In genomic region chr11:67303132-67303988, GRCh38 we compare ENCODE assay signal across 8 cellular contexts. TPM values are rescaled to one million over a fixed set of nuclear protein-coding genes. Genes with fewer than 3 reads are reported as not detected.
DNase-seq lines count a peak whose midpoint lies in the region; ATAC-seq, FAIRE-seq and TF ChIP-seq lines count a peak whose summit lies in the region.

Gene SSH3, plus strand, starts transcription at chr11:67303530. Its CDS starts 96 bp downstream, at chr11:67303626.

- H3K27me3 Mint-ChIP-seq in activated naive CD4-positive, alpha-beta T cell treated with anti-CD3 and anti-CD28 coated beads, Interleukin-2, amount 50 U/mL, for 24 hours: no peaks in the 10 kb centered on the region
- no peaks in the 10 kb centered on the region for H3K27me3 Mint-ChIP-seq in naive thymus-derived CD4-positive, alpha-beta T cell

- DNase-seq in stimulated activated CD4-positive, alpha-beta T cell treated with anti-CD3 and anti-CD28 coated beads, Interleukin-12 subunit alpha, Interleukin-12 subunit beta, amount 100 ng/mL, for 4 hours: peak; percentile 37
- no peak for DNase-seq in stimulated activated CD4-positive, alpha-beta T cell treated with anti-CD3 and anti-CD28 coated beads, Interleukin-1b, Interleukin-23, amount 100 ng/mL, for 48 hours
- DNase-seq in NCI-H748 treated with DMSO at 0.1 percent for 48 hours (lab: John Stamatoyannopoulos, UW) (peak; percentile 41), foreskin keratinocyte (peak in 1 of 2 donors; percentile 50), urothelium cell line (ENCODE audit: low spot score) (peak; percentile 89), NCI-H1694 (lab: John Stamatoyannopoulos, UW) (no peak)
- DNase-seq in naive thymus-derived CD4-positive, alpha-beta T cell: peak in 6 of 9 donors; percentile 17 to 63 (median 24)

- H3K27me3 ChIP-seq in foreskin keratinocyte: no peaks in the 10 kb centered on the region
- H3K27me3 ChIP-seq in naive thymus-derived CD4-positive, alpha-beta T cell (ENCODE audit: control insufficient read depth in 2 of 2, insufficient read depth in 2 of 2, low read length in 2 of 2): no peaks in the 10 kb centered on the region

- peaks cover 0 to 35% (median 13%) of the 10 kb centered on the region in 3 experiments for H3K36me3 ChIP-seq in naive thymus-derived CD4-positive, alpha-beta T cell (ENCODE audit: control insufficient read depth in 2 of 3, insufficient read depth in 3 of 3, low read length in 3 of 3)

- no peaks in the 10 kb centered on the region for H3K9me3 Mint-ChIP-seq in activated naive CD4-positive, alpha-beta T cell treated with anti-CD3 and anti-CD28 coated beads, Interleukin-2, amount 50 U/mL, for 24 hours
- H3K9me3 Mint-ChIP-seq in naive thymus-derived CD4-positive, alpha-beta T cell: no peaks in the 10 kb centered on the region

- CTCF ChIA-PET in naive thymus-derived CD4-positive, alpha-beta T cell (lab: Charles Lee): interaction anchor here (1.4 to 2.0 kb wide), 4 partner anchors 14 to 64 kb away, joined by 4 to 6 read pairs (median 5); no protein-coding TSS in a partner anchor

- H3K4me1 ChIP-seq in foreskin keratinocyte: no peaks in the 10 kb centered on the region
- peaks cover 6 to 9% of the 10 kb centered on the region in 2 donors for H3K4me1 ChIP-seq in naive thymus-derived CD4-positive, alpha-beta T cell (ENCODE audit: control insufficient read depth in 2 of 2, insufficient read depth in 2 of 2, low read length in 2 of 2)

- POLR2A ChIA-PET in naive thymus-derived CD4-positive, alpha-beta T cell (lab: Charles Lee): interaction anchor here (0.5 to 10.1 kb wide), 15 partner anchors 8 to 79 kb away, joined by 3 to 124 read pairs (median 5); partner anchors contain the start of genes ANKRD13D and POLD4

- H3K27ac ChIP-seq in foreskin keratinocyte: peak within 1 kb of the TSS; percentile 32
- H3K27ac ChIP-seq in naive thymus-derived CD4-positive, alpha-beta T cell (ENCODE audit: low read depth, low read length): peak within 1 kb of the TSS; percentile 76

- H3K36me3 Mint-ChIP-seq in activated naive CD4-positive, alpha-beta T cell treated with anti-CD3 and anti-CD28 coated beads, Interleukin-2, amount 50 U/mL, for 24 hours: peaks cover 2% of the 10 kb centered on the region
- peaks cover 0 to 12% (median 4%) of the 10 kb centered on the region in 5 donors for H3K36me3 Mint-ChIP-seq in naive thymus-derived CD4-positive, alpha-beta T cell

- no peak for FAIRE-seq in urothelium cell line (lab: Jason Lieb, UNC)

- H3K4me3 Mint-ChIP-seq in activated naive CD4-positive, alpha-beta T cell treated with anti-CD3 and anti-CD28 coated beads, Interleukin-2, amount 50 U/mL, for 24 hours: peak within 1 kb of the TSS; percentile 63
- H3K4me3 Mint-ChIP-seq in naive thymus-derived CD4-positive, alpha-beta T cell: peak within 1 kb of the TSS; percentile 25 to 79 (median 68)

- H3K9me3 ChIP-seq in naive thymus-derived CD4-positive, alpha-beta T cell (ENCODE audit: control insufficient read depth in 2 of 3, low read length in 3 of 3): no peaks in the 10 kb centered on the region

- peak within 1 kb of the TSS; percentile 61 for H3K4me3 ChIP-seq in naive thymus-derived CD4-positive, alpha-beta T cell (ENCODE audit: low read length)

- peak within 1 kb of the TSS; percentile 65 for H3K27ac Mint-ChIP-seq in activated naive CD4-positive, alpha-beta T cell treated with anti-CD3 and anti-CD28 coated beads, Interleukin-2, amount 50 U/mL, for 24 hours
- peak within 1 kb of the TSS in 6 of 9 donors; percentile 17 to 74 (median 55) for H3K27ac Mint-ChIP-seq in naive thymus-derived CD4-positive, alpha-beta T cell

- intact Hi-C loops in naive thymus-derived CD4-positive, alpha-beta T cell (cut with micrococcal nuclease): loop anchor here in 1 of 2 donors (1.0 kb wide), 2 partner anchors 14 kb away; partner anchors contain the start of gene ANKRD13D

- H3K4me1 Mint-ChIP-seq in activated naive CD4-positive, alpha-beta T cell treated with anti-CD3 and anti-CD28 coated beads, Interleukin-2, amount 50 U/mL, for 24 hours: peaks cover 9% of the 10 kb centered on the region
- peaks cover 0 to 17% (median 11%) of the 10 kb centered on the region in 7 donors for H3K4me1 Mint-ChIP-seq in naive thymus-derived CD4-positive, alpha-beta T cell

- TF ChIP-seq CTCF in foreskin keratinocyte (conservative IDR thresholded peaks at IDR 0.05): no peak

- peak; percentile 41 for ATAC-seq in foreskin keratinocyte
- peak; percentile 80 for ATAC-seq in naive thymus-derived CD4-positive, alpha-beta T cell

RNA-seq across cellular contexts. Expression of gene SSH3, which starts in this region (rescaled TPM):
- 27.7 and 31.0 TPM in 2 replicates for total RNA-seq in foreskin keratinocyte
- polyA plus RNA-seq in foreskin keratinocyte: 27.8 and 30.2 TPM in 2 replicates
- total RNA-seq in naive thymus-derived CD4-positive, alpha-beta T cell: 10 to 100 TPM in 4 of 5 experiments, 1 to 10 TPM in 1; 8.8 to 23.8 (median 15.0) TPM
- 1 to 10 TPM; 1.1 to 4.9 TPM for polyA plus RNA-seq in naive thymus-derived CD4-positive, alpha-beta T cell

Comparison
In these comparisons a context has a peak if more than half of its experiments do, and no peak if none do; other contexts are left out.
1. DNase-seq: peak in stimulated activated CD4-positive, alpha-beta T cell treated with anti-CD3 and anti-CD28 coated beads, Interleukin-12 subunit alpha, Interleukin-12 subunit beta, amount 100 ng/mL, for 4 hours (single experiment), NCI-H748 treated with DMSO at 0.1 percent for 48 hours (single experiment), naive thymus-derived CD4-positive, alpha-beta T cell (6 of 9) and urothelium cell line (single experiment); none in stimulated activated CD4-positive, alpha-beta T cell treated with anti-CD3 and anti-CD28 coated beads, Interleukin-1b, Interleukin-23, amount 100 ng/mL, for 48 hours (single experiment) and NCI-H1694 (single experiment).